8 cellular contexts compared by ENCODE assay signal in genomic region chr17:77254961-77255741, GRCh38.
DNase-seq lines count a peak whose midpoint lies in the region; ATAC-seq and TF ChIP-seq lines count a peak whose summit lies in the region.

No MANE protein-coding gene starts in this region.

- no peaks in the 10 kb centered on the region for H3K27me3 Mint-ChIP-seq in Calu3 (ENCODE audit: unreplicated experiment)
- peaks cover 25% of the 10 kb centered on the region for H3K27me3 Mint-ChIP-seq in nephron progenitor cell (ENCODE audit: low read depth, poor library complexity)

- H3K4me1 Mint-ChIP-seq in Calu3 (ENCODE audit: low read depth, unreplicated experiment) (peaks cover 41% of the 10 kb centered on the region), nephron progenitor cell (peaks cover 28% of the 10 kb centered on the region)

- TF ChIP-seq CTCF in Calu3 (IDR thresholded peaks at IDR 0.05; ENCODE audit: unreplicated experiment) (no peak), NB4 (IDR thresholded peaks at IDR 0.05; ENCODE audit: low read depth, low read length) (no peak), nephron progenitor cell (IDR thresholded peaks at IDR 0.05) (no peak)

- H3K9me3 ChIP-seq in effector memory CD4-positive, alpha-beta T cell (ENCODE audit: control insufficient read depth, low read length), result no peaks in the 10 kb centered on the region

- TF ChIP-seq POLR2A in NB4 (IDR thresholded peaks at IDR 0.05; ENCODE audit: extremely low read depth, insufficient read length), result no peak

- H3K27ac Mint-ChIP-seq in Calu3 (ENCODE audit: unreplicated experiment), result peak overlapping the region; percentile 97
- peak overlapping the region; percentile 39 for H3K27ac Mint-ChIP-seq in nephron progenitor cell

- no peak overlapping the region for H3K4me3 ChIP-seq in NB4 (ENCODE audit: low read depth, low read length)
- H3K4me3 ChIP-seq in effector memory CD4-positive, alpha-beta T cell (ENCODE audit: insufficient read depth, low read depth, low read length, poor library complexity, severe bottlenecking), result no peak overlapping the region

- ATAC-seq in HG03108 (IDR thresholded peaks at IDR 0.05; ENCODE audit: unreplicated experiment), result no peak

- no peaks in the 10 kb centered on the region for H3K4me1 ChIP-seq in effector memory CD4-positive, alpha-beta T cell (ENCODE audit: control insufficient read depth, insufficient read depth, low read length, poor library complexity, severe bottlenecking)

- H3K4me3 Mint-ChIP-seq in Calu3 (ENCODE audit: low read depth, unreplicated experiment) (peak overlapping the region; percentile 57), nephron progenitor cell (no peak overlapping the region)

- H3K27ac ChIP-seq in effector memory CD4-positive, alpha-beta T cell (ENCODE audit: insufficient read depth, low read length, poor library complexity, severe bottlenecking), result no peak overlapping the region

- BruUV-seq in Calu3 (replicated peaks; lab: Mats Ljungman, UMichigan), result TSS peak; percentile 72

- intact Hi-C loops in Calu3 (cut with micrococcal nuclease; ENCODE audit: unreplicated experiment), result loop anchor here (2.0 kb wide), 1 partner anchor 32 kb away; no protein-coding TSS in a partner anchor

- H3K36me3 Mint-ChIP-seq in Calu3 (ENCODE audit: insufficient read depth, unreplicated experiment) (peaks cover 10% of the 10 kb centered on the region), nephron progenitor cell (ENCODE audit: low read depth) (no peaks in the 10 kb centered on the region)

- H3K36me3 ChIP-seq in effector memory CD4-positive, alpha-beta T cell (ENCODE audit: control insufficient read depth, insufficient read depth, low read length), result no peaks in the 10 kb centered on the region

- peak; percentile 96 for DNase-seq in Calu3
- DNase-seq in NB4 (ENCODE audit: low read depth), result peak; percentile 82
- peak; percentile 25 for DNase-seq in dermis blood vessel endothelial cell
- DNase-seq in nephron progenitor cell, result no peak
- DNase-seq in effector memory CD4-positive, alpha-beta T cell, result no peak
- DNase-seq in SKM-1 (lab: John Stamatoyannopoulos, UW; ENCODE audit: unreplicated experiment), result no peak
- no peak for DNase-seq in OCI-M2 (lab: John Stamatoyannopoulos, UW; ENCODE audit: unreplicated experiment)

- H3K9me3 Mint-ChIP-seq in Calu3 (ENCODE audit: low read depth, unreplicated experiment), result no peaks in the 10 kb centered on the region
- no peaks in the 10 kb centered on the region for H3K9me3 Mint-ChIP-seq in nephron progenitor cell

- H3K27me3 ChIP-seq in effector memory CD4-positive, alpha-beta T cell (replicated peaks; ENCODE audit: control insufficient read depth, insufficient read depth, low read length, poor library complexity, severe bottlenecking), result peaks cover 5% of the 10 kb centered on the region

- CTCF ChIA-PET in Calu3 (lab: Charles Lee), result interaction anchor here (0.5 to 3.1 kb wide), 21 partner anchors 8 to 445 kb away, joined by 3 to 29 read pairs (median 4); partner anchors contain the start of gene SEC14L1

Comparison
In these comparisons a context has a peak if more than half of its experiments do, and no peak if none do; other contexts are left out.
1. DNase-seq: peak in Calu3 (single experiment), NB4 (single experiment) and dermis blood vessel endothelial cell (single experiment); none in nephron progenitor cell (single experiment), effector memory CD4-positive, alpha-beta T cell (0 of 3), SKM-1 (single experiment) and OCI-M2 (single experiment).